In the genomic region with DNA sequence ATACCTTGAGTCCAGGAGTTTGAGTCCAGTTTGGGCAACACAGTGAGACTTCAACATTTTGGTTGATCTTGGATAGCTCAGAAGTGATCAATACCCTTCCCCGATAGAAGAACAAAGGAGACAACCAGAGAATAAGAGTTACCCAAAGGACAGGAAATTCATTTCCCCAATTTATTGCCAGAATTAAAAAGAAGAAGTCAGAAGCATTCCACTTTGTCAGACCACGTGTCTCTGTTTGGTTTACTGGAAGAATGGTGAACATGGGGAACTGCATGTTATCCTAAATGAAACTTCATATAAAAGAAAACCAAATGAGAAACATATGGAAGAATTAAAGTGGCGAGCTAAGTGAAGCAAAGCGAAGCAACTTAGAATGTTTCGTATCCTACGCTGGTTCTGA, we compare ENCODE assay signal across 21 cellular contexts.
"Had no signal": no experiment of that assay in that cellular context is flagged by ENCODE, and none has a peak within 500 bp of the region (broad histone marks: within the 10 kb centered on the region; RNA-seq: fewer than 3 reads in every experiment).

No MANE protein-coding gene starts in this region.

- H3K4me1 Mint-ChIP-seq: naive B cell; stimulated activated memory B cell treated with anti-CD40 and anti-IgM and Interleukin-4, amounts not matched to agents 10 μg/mL and 1 μg/mL and 100 μg/mL, for 72 hours had no signal

- H3K27me3 Mint-ChIP-seq: naive B cell; stimulated activated memory B cell treated with anti-CD40 and anti-IgM and Interleukin-4, amounts not matched to agents 10 μg/mL and 1 μg/mL and 100 μg/mL, for 72 hours had no signal

- H3K27ac Mint-ChIP-seq: naive B cell; stimulated activated memory B cell treated with anti-CD40 and anti-IgM and Interleukin-4, amounts not matched to agents 10 μg/mL and 1 μg/mL and 100 μg/mL, for 72 hours; stimulated activated naive CD8-positive, alpha-beta T cell treated with anti-CD3 and anti-CD28 coated beads, Interleukin-15, Interleukin-2, amounts not matched to agents 100 ng/mL and 50 ng/mL, for 24 hours had no signal

- H3K9me3 Mint-ChIP-seq: stimulated activated memory B cell treated with anti-CD40 and anti-IgM and Interleukin-4, amounts not matched to agents 10 μg/mL and 1 μg/mL and 100 μg/mL, for 72 hours had no signal

- H3K36me3 ChIP-seq: colonic mucosa, esophagus squamous epithelium, heart left ventricle, neutrophil, spleen, tibial artery, upper lobe of left lung, uterus had no signal

- H3K4me3 ChIP-seq: colonic mucosa, esophagus squamous epithelium, heart left ventricle, spleen, tibial artery, upper lobe of left lung, uterus had no signal

- H3K9me3 ChIP-seq: colonic mucosa, esophagus squamous epithelium, neutrophil, tibial artery, upper lobe of left lung, uterus had no signal

- H3K27me3 ChIP-seq: colonic mucosa, esophagus squamous epithelium, heart left ventricle, neutrophil, spleen, tibial artery, upper lobe of left lung, uterus had no signal

- H3K27ac ChIP-seq: colonic mucosa, esophagus squamous epithelium, heart left ventricle, neutrophil, spleen, tibial artery, upper lobe of left lung, uterus had no signal

- H3K36me3 Mint-ChIP-seq: naive B cell; stimulated activated memory B cell treated with anti-CD40 and anti-IgM and Interleukin-4, amounts not matched to agents 10 μg/mL and 1 μg/mL and 100 μg/mL, for 72 hours had no signal

- H3K4me3 Mint-ChIP-seq: naive B cell; stimulated activated memory B cell treated with anti-CD40 and anti-IgM and Interleukin-4, amounts not matched to agents 10 μg/mL and 1 μg/mL and 100 μg/mL, for 72 hours; stimulated activated naive CD8-positive, alpha-beta T cell treated with anti-CD3 and anti-CD28 coated beads, Interleukin-15, Interleukin-2, amounts not matched to agents 100 ng/mL and 50 ng/mL, for 24 hours had no signal

- ATAC-seq: left lobe of liver; sciatic nerve; stimulated activated memory B cell treated with anti-CD40 and anti-IgM and Interleukin-4, amounts not matched to agents 10 μg/mL and 1 μg/mL and 100 μg/mL, for 72 hours had no signal

- H3K4me1 ChIP-seq: colonic mucosa, uterus had no signal

- DNase-seq: colonic mucosa; dermis blood vessel endothelial cell; esophagus squamous epithelium; heart left ventricle; islet precursor cell; mammary epithelial cell; midbrain; naive B cell; posterior cingulate gyrus; spleen; stimulated activated CD4-positive, alpha-beta T cell treated with anti-CD3 and anti-CD28 coated beads, Interleukin-15, amount 100 ng/mL, for 24 hours; stimulated activated CD4-positive, alpha-beta T cell treated with anti-CD3 and anti-CD28 coated beads, Interleukin-1b, Interleukin-23, amount 100 ng/mL, for 48 hours; stimulated activated CD4-positive, alpha-beta T cell treated with anti-CD3 and anti-CD28 coated beads, Interleukin-4, amount 100 ng/mL, for 24 hours; tibial artery; uterus had no signal
